28 cellular contexts compared by ENCODE assay signal in the genomic region with DNA sequence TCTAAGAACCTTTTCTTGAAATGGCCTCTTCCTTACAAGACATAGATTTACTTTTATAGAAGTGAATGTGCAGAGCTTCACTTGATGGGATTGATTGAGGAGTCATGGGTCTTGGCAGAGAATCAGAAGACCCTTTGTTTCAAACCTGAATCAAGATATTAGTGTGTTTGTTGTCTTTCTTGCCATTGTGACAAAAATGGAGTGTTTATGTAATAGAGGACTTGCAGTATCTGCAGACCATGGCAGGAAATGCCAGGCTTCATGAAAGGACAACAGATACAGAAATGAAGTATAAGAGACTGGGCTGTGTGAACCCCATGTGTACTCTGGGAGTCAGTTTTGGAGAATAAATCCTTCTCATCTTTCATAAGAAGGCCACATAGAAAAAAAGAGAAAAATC.
"Had no signal": no experiment of that assay in that cellular context is flagged by ENCODE, and none has a peak within 500 bp of the region (broad histone marks: within the 10 kb centered on the region; RNA-seq: fewer than 3 reads in every experiment).

No MANE protein-coding gene starts in this region.

- H3K36me3 ChIP-seq: breast epithelium had no signal

- H3K27ac ChIP-seq: body of pancreas, brain microvascular endothelial cell had no signal

- H3K4me3 ChIP-seq: adrenal gland, body of pancreas, breast epithelium had no signal

- H3K9me3 ChIP-seq: adrenal gland, body of pancreas, breast epithelium had no signal

- H3K4me1 ChIP-seq: body of pancreas, breast epithelium had no signal

- H3K27me3 ChIP-seq: adrenal gland, body of pancreas, brain microvascular endothelial cell, breast epithelium had no signal

- DNase-seq: activated B cell treated with CpG ODN at 0.5 μM for 24 hours; activated CD4-positive, alpha-beta memory T cell treated with anti-CD3 and anti-CD28 coated beads for 36 hours; activated CD4-positive, alpha-beta T cell treated with anti-CD3 and anti-CD28 coated beads for 4 hours; activated CD4-positive, alpha-beta T cell treated with anti-CD3 and anti-CD28 coated beads, Interleukin-2, amount 10 ng/mL, durations not matched to agents 24 days and 14 days; activated CD4-positive, alpha-beta T cell treated with anti-CD3 and anti-CD28 coated beads, Interleukin-2, amount 50 U/mL, for 1 hour; activated CD4-positive, alpha-beta T cell treated with anti-CD3 and anti-CD28 coated beads, Interleukin-2, amount 50 U/mL, for 4 hours; activated CD4-positive, CD25-positive, alpha-beta regulatory T cell treated with anti-CD3 and anti-CD28 coated beads, Interleukin-2, amount 50 U/mL, for 72 hours; activated CD8-positive, alpha-beta memory T cell treated with anti-CD3 and anti-CD28 coated beads, Interleukin-2, amount 50 U/mL, for 4 hours; activated CD8-positive, alpha-beta T cell treated with anti-CD3 and anti-CD28 coated beads for 36 hours; activated effector memory CD4-positive, alpha-beta T cell treated with anti-CD3 and anti-CD28 coated beads, Interleukin-2, amount 50 U/mL, for 16 hours; activated gamma-delta T cell treated with Interleukin-2 at 50 U/mL for 16 hours; activated naive CD4-positive, alpha-beta T cell; activated naive CD4-positive, alpha-beta T cell treated with anti-CD3 and anti-CD28 coated beads for 36 hours; activated naive CD4-positive, alpha-beta T cell treated with anti-CD3 and anti-CD28 coated beads, Interleukin-2, amount 50 U/mL, for 16 hours; activated naive CD8-positive, alpha-beta T cell treated with anti-CD3 and anti-CD28 coated beads for 36 hours; activated T-cell treated with anti-CD3 and anti-CD28 coated beads for 4 hours; activated T-cell treated with anti-CD3 and anti-CD28 coated beads, Interleukin-2, amount 50 U/mL, for 1 hour; activated T-cell treated with anti-CD3 and anti-CD28 coated beads, Interleukin-2, amount 50 U/mL, for 4 hours; activated T-cell treated with anti-CD3 and anti-CD28 coated beads, Interleukin-2, amount 50 U/mL, for 72 hours; adrenal gland; amniotic stem cell; aorta; body of pancreas; brain microvascular endothelial cell; central memory CD4-positive, alpha-beta T cell; T-helper 1 cell; T-helper 9 cell had no signal
